Comparison of ENCODE assay signal across 11 cellular contexts in the genomic region with DNA sequence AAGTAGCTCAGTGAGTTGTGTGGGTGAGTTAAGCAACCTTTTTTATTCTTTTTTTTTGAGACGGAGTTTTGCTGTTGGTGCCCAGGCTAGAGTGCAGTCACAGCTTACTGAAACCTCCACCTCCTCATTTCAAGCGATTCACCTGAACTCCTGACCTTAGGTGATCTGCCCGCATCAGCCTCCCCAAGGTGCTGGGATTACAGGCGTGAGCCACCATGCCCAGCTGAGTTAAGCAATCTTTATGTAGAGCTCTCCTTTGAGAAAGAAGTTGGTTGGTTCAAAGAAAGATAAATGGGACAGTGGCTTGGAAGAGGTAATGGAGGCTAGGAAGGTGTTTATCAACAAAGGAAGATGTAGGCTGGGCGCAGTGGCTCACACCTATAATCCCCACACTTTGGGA. TPM values are rescaled to one million over a fixed set of nuclear protein-coding genes. Genes with fewer than 3 reads are reported as not detected.
DNase-seq lines count a peak whose midpoint lies in the region; ATAC-seq and TF ChIP-seq lines count a peak whose summit lies in the region.
"Had no signal": no experiment of that assay in that cellular context is flagged by ENCODE, and none has a peak within 500 bp of the region (broad histone marks: within the 10 kb centered on the region; RNA-seq: fewer than 3 reads in every experiment).

No MANE protein-coding gene starts in this region.

- H3K14ac ChIP-seq in mesenchymal stem cell (ENCODE audit: low read length in 2 of 2): no peak overlapping the region

- H3K18ac ChIP-seq in mesenchymal stem cell (ENCODE audit: low read depth in 1 of 2, low read length in 2 of 2): no peak overlapping the region

- peaks cover 61% of the 10 kb centered on the region for H3K36me3 ChIP-seq in DND-41 (ENCODE audit: insufficient read depth, low read length)
- peaks cover 8 to 44% of the 10 kb centered on the region in 2 experiments for H3K36me3 ChIP-seq in mesenchymal stem cell (ENCODE audit: control insufficient read depth in 1 of 2, insufficient read depth in 2 of 2, low read depth in 1 of 2, low read length in 2 of 2)
- H3K36me3 ChIP-seq: prostate gland had no signal

- H3K9ac ChIP-seq in DND-41 (ENCODE audit: low read depth, low read length): peak overlapping the region; percentile 66
- H3K9ac ChIP-seq in mesenchymal stem cell (ENCODE audit: low read length): no peak overlapping the region

- no peak overlapping the region for H4K8ac ChIP-seq in mesenchymal stem cell (ENCODE audit: low read length)

- peaks cover 4% of the 10 kb centered on the region for H3K36me3 Mint-ChIP-seq in chondrocyte (ENCODE audit: low read depth)

- H3K4me3 Mint-ChIP-seq in chondrocyte (ENCODE audit: unreplicated experiment): peak overlapping the region; percentile 68

- no peak overlapping the region for H4K91ac ChIP-seq in mesenchymal stem cell (ENCODE audit: low read length)

- TF ChIP-seq CTCF in DND-41 (IDR thresholded peaks at IDR 0.05; ENCODE audit: borderline replicate concordance, extremely low read depth, low read length, poor library complexity, severe bottlenecking) (no peak), NB4 (IDR thresholded peaks at IDR 0.05; ENCODE audit: low read depth, low read length) (no peak), chondrocyte (IDR thresholded peaks at IDR 0.05) (no peak)

- H3K9me3 Mint-ChIP-seq in chondrocyte (ENCODE audit: low read depth): no peaks in the 10 kb centered on the region

- ATAC-seq in DND-41 (ENCODE audit: insufficient read depth, low read depth) (no peak), sciatic nerve (no peak)
- ATAC-seq: activated CD4-positive, CD25-positive, alpha-beta regulatory T cell treated with anti-CD3 and anti-CD28 coated beads, Interleukin-2, amount 50 U/mL, for 24 hours had no signal

- no peak overlapping the region for H2BK15ac ChIP-seq in mesenchymal stem cell (ENCODE audit: low read depth, poor library complexity, severe bottlenecking)

- peaks cover 51% of the 10 kb centered on the region for H3K4me1 Mint-ChIP-seq in chondrocyte (ENCODE audit: low read depth)

- no peaks in the 10 kb centered on the region for H3K27me3 Mint-ChIP-seq in chondrocyte (ENCODE audit: low read depth)

- peaks cover 91% of the 10 kb centered on the region for H3K79me2 ChIP-seq in DND-41 (ENCODE audit: insufficient read depth, low read length)

- H3K9me3 ChIP-seq in DND-41 (ENCODE audit: insufficient read depth, low read length, severe bottlenecking): no peaks in the 10 kb centered on the region
- H3K9me3 ChIP-seq in mesenchymal stem cell (ENCODE audit: control insufficient read depth, low read length): no peaks in the 10 kb centered on the region
- H3K9me3 ChIP-seq: prostate gland had no signal

- no peaks in the 10 kb centered on the region for H3K27me3 ChIP-seq in DND-41 (ENCODE audit: insufficient read depth, low read length, poor library complexity)
- no peaks in the 10 kb centered on the region for H3K27me3 ChIP-seq in mesenchymal stem cell (ENCODE audit: control insufficient read depth in 1 of 2, insufficient read depth in 1 of 2, low read length in 2 of 2)

- no peak overlapping the region for H3K4ac ChIP-seq in mesenchymal stem cell (ENCODE audit: low read depth in 1 of 2, low read length in 2 of 2)

- H3K27ac Mint-ChIP-seq in chondrocyte (ENCODE audit: unreplicated experiment): peak overlapping the region; percentile 28

- no peak overlapping the region for H2BK120ac ChIP-seq in mesenchymal stem cell (ENCODE audit: low read depth, low read length)

- H3K4me3 ChIP-seq in DND-41 (ENCODE audit: low read depth in 1 of 2, low read length in 2 of 2) (peak overlapping the region; percentile 44 to 81; a peak in 3 of 4 replicates), NB4 (ENCODE audit: low read depth, low read length) (peak overlapping the region; percentile 96), mesenchymal stem cell (ENCODE audit: insufficient read depth in 1 of 2, low read depth in 1 of 2, low read length in 2 of 2) (peak overlapping the region in 1 of 2 experiments; percentile 99)
- H3K4me3 ChIP-seq: prostate gland had no signal

- peaks cover 78% of the 10 kb centered on the region for H3K4me1 ChIP-seq in DND-41 (ENCODE audit: insufficient read depth, low read length)
- peaks cover 12% of the 10 kb centered on the region for H3K4me1 ChIP-seq in mesenchymal stem cell (ENCODE audit: control insufficient read depth, insufficient read depth, low read depth, low read length)
- H3K4me1 ChIP-seq: prostate gland had no signal

- H2AK5ac ChIP-seq in mesenchymal stem cell (ENCODE audit: low read length, severe bottlenecking): peak overlapping the region; percentile 57

- H3K27ac ChIP-seq in DND-41 (ENCODE audit: low read length) (peak overlapping the region; percentile 66), mesenchymal stem cell (ENCODE audit: low read length, poor library complexity, severe bottlenecking) (no peak overlapping the region)
- H3K27ac ChIP-seq: prostate gland had no signal

- no peak for DNase-seq in DND-41
- DNase-seq in NB4 (ENCODE audit: low read depth): no peak
- no peak for DNase-seq in chondrocyte (ENCODE audit: low spot score)
- no peak for DNase-seq in mesenchymal stem cell
- no peak for DNase-seq in sciatic nerve (ENCODE audit: low spot score)
- DNase-seq in stimulated activated CD8-positive, alpha-beta memory T cell treated with anti-CD3 and anti-CD28 coated beads, Interleukin-4, amount 100 ng/mL, for 48 hours: no peak
- DNase-seq in germinal center (ENCODE audit: low spot score): no peak
- DNase-seq in LoVo (ENCODE audit: low spot score): no peak
- DNase-seq: NCI-H1105 had no signal

- H2AFZ ChIP-seq in DND-41 (ENCODE audit: low read depth, low read length): no peak overlapping the region
- H2AFZ ChIP-seq in mesenchymal stem cell (ENCODE audit: low read depth, low read length): no peak overlapping the region

- peaks cover 72% of the 10 kb centered on the region for H4K20me1 ChIP-seq in DND-41 (ENCODE audit: insufficient read depth, low read length)

- intact Hi-C loops in sciatic nerve (cut with DNase I): loop anchor here (10.0 kb wide), 1 partner anchor 196 kb away; no protein-coding TSS in a partner anchor

- peak overlapping the region; percentile 83 for H3K4me2 ChIP-seq in DND-41 (ENCODE audit: insufficient read depth, low read length)
- H3K4me2 ChIP-seq in mesenchymal stem cell (ENCODE audit: low read length, poor library complexity, severe bottlenecking): peak overlapping the region; percentile 41

- H3K23ac ChIP-seq in mesenchymal stem cell (ENCODE audit: low read length in 2 of 2): peak overlapping the region in 1 of 2 experiments; percentile 9

- H2BK12ac ChIP-seq in mesenchymal stem cell (ENCODE audit: low read length in 2 of 2): no peak overlapping the region

- 72% methylated on average over 4 of the region's 5 CpGs for WGBS in mesenchymal stem cell

- H3K79me1 ChIP-seq in mesenchymal stem cell (replicated peaks; ENCODE audit: low read length, poor library complexity, severe bottlenecking): peaks cover 4% of the 10 kb centered on the region

- no peak for TF ChIP-seq POLR2A in NB4 (IDR thresholded peaks at IDR 0.05; ENCODE audit: extremely low read depth, insufficient read length)

- no peak overlapping the region for H2BK5ac ChIP-seq in mesenchymal stem cell (ENCODE audit: low read depth, low read length, poor library complexity, severe bottlenecking)

RNA-seq across cellular contexts. Expression of a gene that starts 3.2 kb away (rescaled TPM):
- total RNA-seq in chondrocyte (82.8 to 83.3 TPM (median 83.3 TPM) in 3 replicates), sciatic nerve (114 TPM)
- polyA plus RNA-seq in mesenchymal stem cell (2013, experiment 1 of 2): 313 TPM
- 343 TPM for polyA plus RNA-seq in mesenchymal stem cell (2013, experiment 2 of 2)

RNA-seq across cellular contexts. Expression of a gene that starts 48.1 kb away (rescaled TPM):
- total RNA-seq in chondrocyte: 269 to 284 TPM (median 275 TPM) in 3 replicates
- 60.8 TPM for polyA plus RNA-seq in mesenchymal stem cell (2013, experiment 1 of 2)
- 63.6 TPM for polyA plus RNA-seq in mesenchymal stem cell (2013, experiment 2 of 2)
- 109 TPM for total RNA-seq in sciatic nerve
